ENCODE assay signal across 8 cellular contexts in the genomic region with DNA sequence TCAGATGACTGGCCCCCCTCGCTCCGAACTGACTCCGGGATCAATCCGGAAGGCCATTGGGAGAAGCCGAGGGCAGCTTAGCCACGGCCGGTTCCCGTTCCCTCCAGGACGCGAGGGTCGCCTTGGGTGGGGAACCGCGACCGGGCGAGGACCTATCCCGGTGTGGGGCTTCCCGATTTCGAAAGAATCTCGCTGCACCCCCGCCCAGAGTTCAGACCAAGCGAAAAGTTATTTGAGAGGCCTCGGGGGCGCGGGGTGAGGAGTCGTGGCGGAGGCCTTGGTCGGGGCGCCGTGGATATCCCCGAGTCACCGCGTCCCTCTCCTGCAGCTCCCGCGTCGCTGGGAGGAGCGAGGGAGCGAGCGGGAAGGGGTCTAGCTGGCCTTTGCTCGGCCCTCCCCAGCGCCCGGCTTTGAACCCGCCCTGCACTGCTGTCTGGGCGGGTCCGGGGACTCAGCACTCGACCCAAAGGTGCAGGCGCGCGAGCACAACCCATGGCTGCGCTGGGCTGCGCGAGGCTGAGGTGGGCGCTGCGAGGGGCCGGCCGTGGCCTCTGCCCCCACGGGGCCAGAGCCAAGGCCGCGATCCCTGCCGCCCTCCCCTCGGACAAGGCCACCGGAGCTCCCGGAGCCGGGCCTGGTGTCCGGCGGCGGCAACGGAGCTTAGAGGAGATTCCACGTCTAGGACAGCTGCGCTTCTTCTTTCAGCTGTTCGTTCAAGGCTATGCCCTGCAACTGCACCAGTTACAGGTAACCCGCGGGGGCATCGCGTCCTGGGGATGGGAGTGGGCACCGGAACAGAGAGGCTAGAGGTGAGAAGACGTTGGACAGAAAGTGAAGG. TPM values are rescaled to one million over a fixed set of nuclear protein-coding genes. Genes with fewer than 3 reads are reported as not detected.
DNase-seq lines count a peak whose midpoint lies in the region; ATAC-seq, FAIRE-seq and TF ChIP-seq lines count a peak whose summit lies in the region.

TSS of gene CYP27A1 (plus strand) at position 457 of the 838 bp plus-strand sequence. CDS start at position 493, 36 bp downstream.

- H3K4me1 ChIP-seq in A673 (ENCODE audit: insufficient read depth, low read length, poor library complexity, severe bottlenecking) (no peaks in the 10 kb centered on the region), smooth muscle cell (ENCODE audit: low read depth) (peaks cover 5% of the 10 kb centered on the region)

- no peaks in the 10 kb centered on the region for H4K20me1 ChIP-seq in smooth muscle cell (ENCODE audit: low read depth)

- no TSS peak for BruUV-seq in A673 (replicated peaks; lab: Mats Ljungman, UMichigan)

- 2% methylated on average over 51 of the region's 76 CpGs for WGBS in smooth muscle cell (ENCODE audit: low lambda C conversion rate)

- H3K4me3 ChIP-seq in A673 (ENCODE audit: low read depth, low read length, poor library complexity, severe bottlenecking) (peak within 1 kb of the TSS; percentile 27), choroid plexus epithelial cell (ENCODE audit: low read depth, low read length) (peak within 1 kb of the TSS; percentile 70), smooth muscle cell (peak within 1 kb of the TSS; percentile 68)

- no peak for DNase-seq in A673 (ENCODE audit: low spot score)
- peak; percentile 18 for DNase-seq in HT-29 (ENCODE audit: low spot score)
- peak; percentile 31 for DNase-seq in choroid plexus epithelial cell (ENCODE audit: low read depth)
- DNase-seq in kidney tubule cell (ENCODE audit: low spot score): peak; percentile 49
- peak; percentile 9 for DNase-seq in smooth muscle cell (lab: John Stamatoyannopoulos, UW; ENCODE audit: unreplicated experiment)
- DNase-seq in D721Med (ENCODE audit: insufficient read length, low spot score): no peak
- DNase-seq in HEK293T (ENCODE audit: extremely low spot score): no peak

- peak within 1 kb of the TSS; percentile 94 for H3K4me2 ChIP-seq in smooth muscle cell

- CTCF ChIA-PET in A673 (lab: Charles Lee) (no interaction called here), HEK293T (lab: Yijun Ruan, JAX) (interaction anchor here (0.5 to 0.9 kb wide), 3 partner anchors 21 to 229 kb away, joined by 3 to 4 read pairs (median 4); no protein-coding TSS in a partner anchor)

- TF ChIP-seq CTCF in A673 (conservative IDR thresholded peaks at IDR 0.05; ENCODE audit: low read depth, low read length) (no peak), choroid plexus epithelial cell (conservative IDR thresholded peaks at IDR 0.05; ENCODE audit: low read depth, low read length) (no peak), smooth muscle cell (IDR thresholded peaks at IDR 0.05; ENCODE audit: borderline replicate concordance, insufficient read depth, poor library complexity, severe bottlenecking) (no peak), D721Med (IDR thresholded peaks at IDR 0.05; ENCODE audit: insufficient read depth, missing control alignments) (no peak)

- H3K9me3 ChIP-seq in A673 (ENCODE audit: low read depth, low read length, poor library complexity, severe bottlenecking) (no peaks in the 10 kb centered on the region), smooth muscle cell (replicated peaks; ENCODE audit: low read depth) (no peaks in the 10 kb centered on the region)

- no peak for FAIRE-seq in D721Med (lab: Jason Lieb, UNC)

- H3F3A ChIP-seq in smooth muscle cell (ENCODE audit: low read depth): no peaks in the 10 kb centered on the region

- H3K36me3 ChIP-seq in A673 (ENCODE audit: insufficient read depth, low read length, poor library complexity, severe bottlenecking) (no peaks in the 10 kb centered on the region), smooth muscle cell (ENCODE audit: low read depth) (no peaks in the 10 kb centered on the region)

- ATAC-seq in HG03571 (IDR thresholded peaks at IDR 0.05; ENCODE audit: unreplicated experiment): no peak

- H3K27ac ChIP-seq in A673 (ENCODE audit: low read depth, low read length, poor library complexity, severe bottlenecking) (no peak within 1 kb of the TSS), smooth muscle cell (ENCODE audit: low read depth) (peak within 1 kb of the TSS; percentile 23)

- peak within 1 kb of the TSS; percentile 75 for H3K9ac ChIP-seq in smooth muscle cell (ENCODE audit: low read depth)

- H3K27me3 ChIP-seq in A673 (replicated peaks; ENCODE audit: insufficient read depth, low read depth, low read length, poor library complexity) (peaks cover 16% of the 10 kb centered on the region), smooth muscle cell (ENCODE audit: low read depth) (no peaks in the 10 kb centered on the region)

- POLR2A ChIA-PET in A673 (lab: Charles Lee; ENCODE audit: low non-redundant PET) (no interaction called here), HEK293T (lab: Yijun Ruan, JAX) (no interaction called here)

- intact Hi-C loops in A673 (cut with micrococcal nuclease; ENCODE audit: unreplicated experiment): no loop called here

- peaks cover 5% of the 10 kb centered on the region for H3K79me2 ChIP-seq in smooth muscle cell (ENCODE audit: low read depth)

- H2AFZ ChIP-seq in smooth muscle cell (ENCODE audit: low read depth): peak within 1 kb of the TSS; percentile 87

TF ChIP-seq in HEK293T, 16 proteins besides CTCF, POLR2A, EP300 and RAD21:
- no peak for TF ChIP-seq ARNT (IDR thresholded peaks at IDR 0.05)
- TF ChIP-seq CTBP1 (IDR thresholded peaks at IDR 0.05; ENCODE audit: borderline replicate concordance): no peak
- TF ChIP-seq FOXM1 (IDR thresholded peaks at IDR 0.05; ENCODE audit: borderline replicate concordance): no peak
- TF ChIP-seq, protein P1, sequence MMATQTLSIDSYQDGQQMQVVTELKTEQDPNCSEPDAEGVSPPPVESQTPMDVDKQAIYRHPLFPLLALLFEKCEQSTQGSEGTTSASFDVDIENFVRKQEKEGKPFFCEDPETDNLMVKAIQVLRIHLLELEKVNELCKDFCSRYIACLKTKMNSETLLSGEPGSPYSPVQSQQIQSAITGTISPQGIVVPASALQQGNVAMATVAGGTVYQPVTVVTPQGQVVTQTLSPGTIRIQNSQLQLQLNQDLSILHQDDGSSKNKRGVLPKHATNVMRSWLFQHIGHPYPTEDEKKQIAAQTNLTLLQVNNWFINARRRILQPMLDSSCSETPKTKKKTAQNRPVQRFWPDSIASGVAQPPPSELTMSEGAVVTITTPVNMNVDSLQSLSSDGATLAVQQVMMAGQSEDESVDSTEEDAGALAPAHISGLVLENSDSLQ (IDR thresholded peaks at IDR 0.05): no peak
- no peak for TF ChIP-seq TARDBP (IDR thresholded peaks at IDR 0.05)
- no peak for TF ChIP-seq SUZ12 (IDR thresholded peaks at IDR 0.05)
- no peak for TF ChIP-seq NFRKB (IDR thresholded peaks at IDR 0.05)
- no peak for TF ChIP-seq HDGF (IDR thresholded peaks at IDR 0.05; ENCODE audit: borderline replicate concordance)
- no peak for TF ChIP-seq ZNF384 (IDR thresholded peaks at IDR 0.05)
- no peak for TF ChIP-seq ELF4 (IDR thresholded peaks at IDR 0.05)
- no peak for TF ChIP-seq FOXA1 (IDR thresholded peaks at IDR 0.05)
- no peak for TF ChIP-seq SP1 (IDR thresholded peaks at IDR 0.05)
- TF ChIP-seq L3MBTL2 (conservative IDR thresholded peaks at IDR 0.05): no peak
- no peak for TF ChIP-seq FOXK2 (IDR thresholded peaks at IDR 0.05)
- TF ChIP-seq LEF1 (IDR thresholded peaks at IDR 0.05; ENCODE audit: borderline replicate concordance): no peak
- TF ChIP-seq BHLHE40 (IDR thresholded peaks at IDR 0.05; ENCODE audit: borderline replicate concordance): no peak

RNA-seq across cellular contexts. Expression of gene CYP27A1, which starts in this region (rescaled TPM):
- total RNA-seq in A673 (2021): 1.2 TPM in 2 replicates
- 1.4 and 2.4 TPM in 2 replicates for total RNA-seq in HT-29 (2014; rRNA removed; shearing (Covaris generic))
- total RNA-seq in smooth muscle cell: 9.6 and 11.2 TPM in 2 replicates
- polyA plus RNA-seq in smooth muscle cell: 11.5 and 14.9 TPM in 2 replicates

Comparison
In these comparisons a context has a peak if more than half of its experiments do, and no peak if none do; other contexts are left out.
1. DNase-seq: peak in HT-29 (single experiment), choroid plexus epithelial cell (single experiment), kidney tubule cell (single experiment) and smooth muscle cell (single experiment); none in A673 (single experiment), D721Med (single experiment) and HEK293T (single experiment).
2. Peak in every context shown above with its lines, with median percentiles within 50 percentile points of each other: H3K4me3 ChIP-seq.